8 cellular contexts compared by ENCODE assay signal in the genomic region with DNA sequence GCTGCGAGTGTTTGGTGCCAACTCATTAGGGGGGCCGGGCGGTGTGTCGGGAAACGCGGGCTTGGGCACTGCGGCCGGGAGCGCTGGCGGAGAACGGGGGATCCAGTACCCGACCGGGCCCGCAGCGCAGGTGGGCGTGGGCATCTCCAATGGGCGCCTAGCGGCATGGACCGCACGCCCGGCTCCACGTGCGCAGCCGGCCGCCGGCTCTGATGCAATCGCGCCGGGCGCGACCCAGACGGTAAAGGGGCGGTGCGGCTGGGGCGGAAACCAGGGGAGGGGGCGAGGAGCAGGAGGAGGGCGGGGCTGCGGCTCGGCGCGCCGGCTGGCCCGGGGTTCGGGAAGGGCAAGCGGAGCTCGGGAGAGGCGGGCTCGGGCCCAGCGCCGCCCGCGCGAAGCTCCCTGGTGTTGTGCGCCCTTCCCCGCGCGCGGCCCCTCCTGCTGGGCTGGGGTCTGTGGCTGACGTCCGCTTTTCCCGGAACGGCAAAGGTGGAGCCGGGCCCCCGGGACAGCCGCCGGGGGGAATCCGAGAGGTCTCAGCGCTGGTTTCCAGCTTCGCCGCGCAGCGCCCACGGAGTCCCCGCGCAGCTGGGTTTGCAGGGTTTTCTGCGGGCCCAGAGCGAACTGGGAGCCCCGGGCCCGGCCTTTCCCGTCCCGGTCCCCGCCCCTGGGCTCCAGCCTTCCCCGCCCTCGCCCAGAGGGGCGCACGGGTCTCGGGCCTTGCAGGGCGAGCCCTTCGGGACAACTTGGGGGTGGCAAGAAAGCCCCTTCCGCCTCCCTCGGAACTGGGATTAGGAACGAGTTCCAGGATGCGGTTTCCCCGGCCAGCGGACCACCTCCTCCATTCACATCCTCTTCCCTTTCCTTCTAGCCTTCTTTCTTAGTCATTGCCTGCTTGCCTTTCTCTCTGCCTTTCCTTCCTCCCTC. TPM values are rescaled to one million over a fixed set of nuclear protein-coding genes. Genes with fewer than 3 reads are reported as not detected.
DNase-seq lines count a peak whose midpoint lies in the region; TF ChIP-seq lines count a peak whose summit lies in the region.

No MANE protein-coding gene starts in this region.

- no peaks in the 10 kb centered on the region for H3K9me2 ChIP-seq in SU-DHL-6 (replicated peaks; ENCODE audit: insufficient read depth, low read length)

- peak overlapping the region; percentile 92 for H3K4me3 ChIP-seq in H7 (ENCODE audit: insufficient read depth, low read depth, low read length)
- H3K4me3 ChIP-seq in SU-DHL-6 (ENCODE audit: insufficient read depth, low read length, poor library complexity, severe bottlenecking): peak overlapping the region; percentile 96
- H3K4me3 ChIP-seq in cardiac muscle cell: peak overlapping the region; percentile 73
- H3K4me3 ChIP-seq in transverse colon: peak overlapping the region; percentile 58 to 91 (median 76)

- TF ChIP-seq CTCF in SU-DHL-6 (IDR thresholded peaks at IDR 0.05; ENCODE audit: insufficient read depth, low read length, poor library complexity, severe bottlenecking): no peak
- TF ChIP-seq CTCF in cardiac muscle cell (IDR thresholded peaks at IDR 0.05; ENCODE audit: low read depth, low read length): no peak
- no peak for TF ChIP-seq CTCF in transverse colon (IDR thresholded peaks at IDR 0.05)

- H3K27me3 ChIP-seq in H7 (ENCODE audit: control insufficient read depth, insufficient read depth, low read length) (no peaks in the 10 kb centered on the region), SU-DHL-6 (ENCODE audit: low read length) (no peaks in the 10 kb centered on the region), cardiac muscle cell (no peaks in the 10 kb centered on the region), transverse colon (no peaks in the 10 kb centered on the region)

- no peak for TF ChIP-seq EP300 in transverse colon (IDR thresholded peaks at IDR 0.05; ENCODE audit: low read depth)

- H3F3A ChIP-seq in SU-DHL-6 (ENCODE audit: insufficient read depth): no peaks in the 10 kb centered on the region

- H3K36me3 ChIP-seq in H7 (replicated peaks; ENCODE audit: control insufficient read depth, insufficient read depth, low read length) (no peaks in the 10 kb centered on the region), SU-DHL-6 (ENCODE audit: low read length) (no peaks in the 10 kb centered on the region), cardiac muscle cell (no peaks in the 10 kb centered on the region), transverse colon (no peaks in the 10 kb centered on the region)

- H3K79me2 ChIP-seq in SU-DHL-6 (ENCODE audit: insufficient read depth, low read length): peaks cover 54% of the 10 kb centered on the region

- peak overlapping the region; percentile 74 for H3K27ac ChIP-seq in SU-DHL-6 (ENCODE audit: low read depth, low read length)
- peak overlapping the region; percentile 81 for H3K27ac ChIP-seq in cardiac muscle cell
- peak overlapping the region; percentile 82 to 93 (median 89) for H3K27ac ChIP-seq in transverse colon

- 4 to 11% methylated on average over 6 to 85 of the region's 95 CpGs for WGBS in transverse colon (ENCODE audit: low coverage in 1 of 2), 2 donors

- H3K4me1 ChIP-seq in cardiac muscle cell (ENCODE audit: low read depth) (peaks cover 11% of the 10 kb centered on the region), transverse colon (peaks cover 0 to 16% (median 13%) of the 10 kb centered on the region in 4 donors)

- peak overlapping the region; percentile 81 for H3K4me2 ChIP-seq in SU-DHL-6 (ENCODE audit: low read depth, low read length, poor library complexity, severe bottlenecking)

- TF ChIP-seq POLR2A in transverse colon (IDR thresholded peaks at IDR 0.05): no peak

- H4K20me1 ChIP-seq in SU-DHL-6 (ENCODE audit: low read depth, low read length): peaks cover 5% of the 10 kb centered on the region; the same call in 1 of the 2 replicates

- DNase-seq in GM03348 (ENCODE audit: low spot score): peak; percentile 95
- DNase-seq in H7: peak; percentile 97
- DNase-seq in M059J (ENCODE audit: low read depth): peak; percentile 86
- peak; percentile 52 for DNase-seq in activated naive CD8-positive, alpha-beta T cell treated with anti-CD3 and anti-CD28 coated beads, Interleukin-2, amount 50 U/mL, for 16 hours (ENCODE audit: low read depth, low spot score)
- DNase-seq in cardiac muscle cell (ENCODE audit: low read depth in 1 of 2, low spot score in 1 of 2): peak; percentile 94 to 97
- peak; percentile 50 for DNase-seq in pons (ENCODE audit: low spot score)
- peak; percentile 79 for DNase-seq in transverse colon

- in situ Hi-C loops in transverse colon (cut with MboI; ENCODE audit: low pct_ligation_motif_present in 1 of 4, low pct_unique_long_range_greater_than_20kb in 1 of 4, low sequenced_read_pairs in 3 of 4): no loop called here

- intact Hi-C loops in transverse colon (cut with DNase I; ENCODE audit: low total_unique reads): no loop called here

- H2AFZ ChIP-seq in SU-DHL-6 (ENCODE audit: low read depth, low read length, severe bottlenecking): peak overlapping the region; percentile 75

- no peaks in the 10 kb centered on the region for H3K9me3 ChIP-seq in SU-DHL-6 (ENCODE audit: insufficient read depth, low read length)
- no peaks in the 10 kb centered on the region for H3K9me3 ChIP-seq in cardiac muscle cell (ENCODE audit: low read depth)
- no peaks in the 10 kb centered on the region for H3K9me3 ChIP-seq in transverse colon

- peak overlapping the region; percentile 98 for H3K9ac ChIP-seq in SU-DHL-6 (ENCODE audit: low read length)

RNA-seq across cellular contexts. Expression of a gene that starts 0.9 kb away (rescaled TPM):
- 42.9 and 46.0 TPM in 2 replicates for total RNA-seq in H7 (2014; rRNA removed; shearing (Covaris generic))
- total RNA-seq in M059J (2014; rRNA removed; shearing (Covaris generic)): 4.7 and 10.9 TPM in 2 replicates
- total RNA-seq in cardiac muscle cell: 18.0 and 18.2 TPM in 2 replicates
- 32.8 and 37.9 TPM in 2 replicates for polyA plus RNA-seq in cardiac muscle cell
- total RNA-seq in transverse colon: 10 to 100 TPM in 1 of 4 donors, 1 to 10 TPM in 2, under 1 TPM in 1; 0.82 to 10.1 (median 5.4) TPM

Comparison
In these comparisons a context has a peak if more than half of its experiments do, and no peak if none do; other contexts are left out.
1. Peak in every context shown above with its lines: DNase-seq, H3K4me3 ChIP-seq and H3K27ac ChIP-seq.